23 cellular contexts compared by ENCODE assay signal in the genomic region with DNA sequence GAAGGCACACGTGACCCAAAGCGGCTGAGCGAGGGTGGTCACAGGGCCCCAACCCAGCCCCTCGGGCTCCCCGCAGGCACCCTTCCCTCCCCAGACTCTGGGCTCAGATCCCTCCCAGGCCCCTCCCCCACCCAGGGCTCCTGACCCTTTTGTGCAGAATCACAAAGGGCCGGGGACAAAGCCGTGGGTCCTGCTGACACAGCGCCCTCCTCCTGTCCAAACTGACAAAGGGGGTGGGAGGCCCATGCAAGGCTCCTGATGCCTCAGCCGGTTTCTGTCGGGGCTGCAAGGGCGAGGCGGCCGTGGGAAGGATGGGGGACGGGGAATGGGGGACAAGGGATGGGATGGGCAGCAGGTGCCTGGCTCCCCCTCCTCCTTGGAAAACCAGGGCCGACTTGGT.
"Had no signal": no experiment of that assay in that cellular context is flagged by ENCODE, and none has a peak within 500 bp of the region (broad histone marks: within the 10 kb centered on the region; RNA-seq: fewer than 3 reads in every experiment).

No MANE protein-coding gene starts in this region.

- H3K4me1 Mint-ChIP-seq: activated naive CD8-positive, alpha-beta T cell treated with anti-CD3 and anti-CD28 coated beads for 36 hours had no signal

- H3K9me3 ChIP-seq: left lung, tibial artery, uterus had no signal

- H3K36me3 Mint-ChIP-seq: activated naive CD8-positive, alpha-beta T cell treated with anti-CD3 and anti-CD28 coated beads for 36 hours; brain; naive thymus-derived CD8-positive, alpha-beta T cell had no signal

- H3K27me3 ChIP-seq: left lung, tibial artery, uterus had no signal

- H3K36me3 ChIP-seq: uterus had no signal

- H3K4me3 Mint-ChIP-seq: activated naive CD8-positive, alpha-beta T cell treated with anti-CD3 and anti-CD28 coated beads for 36 hours; brain; central memory CD8-positive, alpha-beta T cell; effector memory CD8-positive, alpha-beta T cell; naive thymus-derived CD8-positive, alpha-beta T cell; T-helper 2 cell treated with Interferon-gamma antibody and Interleukin-4, amounts not matched to agents 5 μg/mL and 100 μg/mL, for 36 hours had no signal

- H3K9me3 Mint-ChIP-seq: activated naive CD8-positive, alpha-beta T cell treated with anti-CD3 and anti-CD28 coated beads for 36 hours; brain; central memory CD8-positive, alpha-beta T cell; effector memory CD8-positive, alpha-beta T cell; naive thymus-derived CD8-positive, alpha-beta T cell; T-helper 2 cell treated with Interferon-gamma antibody and Interleukin-4, amounts not matched to agents 5 μg/mL and 100 μg/mL, for 36 hours had no signal

- DNase-seq: activated CD4-positive, alpha-beta T cell treated with anti-CD3 and anti-CD28 coated beads, Interleukin-2, amount 50 U/mL, for 1 hour; activated CD8-positive, alpha-beta memory T cell treated with anti-CD3 and anti-CD28 coated beads for 24 hours; activated gamma-delta T cell treated with Interleukin-2 at 50 U/mL for 16 hours; activated naive CD8-positive, alpha-beta T cell treated with anti-CD3 and anti-CD28 coated beads for 36 hours; effector memory CD8-positive, alpha-beta T cell; foreskin melanocyte; head of caudate nucleus; left lung; mammary epithelial cell; naive thymus-derived CD8-positive, alpha-beta T cell; nucleus accumbens; posterior cingulate gyrus; small intestine; stimulated activated CD4-positive, alpha-beta T cell treated with anti-CD3 and anti-CD28 coated beads, Interleukin-4, amount 100 ng/mL, for 24 hours; stimulated activated naive CD4-positive, alpha-beta T cell; tibial artery; uterus had no signal

- H3K27me3 Mint-ChIP-seq: activated naive CD8-positive, alpha-beta T cell treated with anti-CD3 and anti-CD28 coated beads for 36 hours; brain; central memory CD8-positive, alpha-beta T cell; effector memory CD8-positive, alpha-beta T cell; naive thymus-derived CD8-positive, alpha-beta T cell had no signal

- H3K27ac ChIP-seq: epithelial cell of prostate, left lung, tibial artery, uterus had no signal

- ATAC-seq: activated CD4-positive, CD25-positive, alpha-beta regulatory T cell treated with anti-CD3 and anti-CD28 coated beads, Interleukin-2, amount 50 U/mL, for 24 hours; effector memory CD8-positive, alpha-beta T cell; left lung; naive thymus-derived CD8-positive, alpha-beta T cell; right cardiac atrium had no signal

- H3K27ac Mint-ChIP-seq: activated naive CD8-positive, alpha-beta T cell treated with anti-CD3 and anti-CD28 coated beads for 36 hours; effector memory CD8-positive, alpha-beta T cell; T-helper 2 cell treated with Interferon-gamma antibody and Interleukin-4, amounts not matched to agents 5 μg/mL and 100 μg/mL, for 36 hours had no signal

- H3K4me3 ChIP-seq: left lung, tibial artery, uterus had no signal
